In genomic region chr1:174956976-174957375, GRCh38 we compare ENCODE assay signal across 15 cellular contexts. TPM values are rescaled to one million over a fixed set of nuclear protein-coding genes. Genes with fewer than 3 reads are reported as not detected.
DNase-seq lines count a peak whose midpoint lies in the region; ATAC-seq and TF ChIP-seq lines count a peak whose summit lies in the region.
"Had no signal": no experiment of that assay in that cellular context is flagged by ENCODE, and none has a peak within 500 bp of the region (broad histone marks: within the 10 kb centered on the region; RNA-seq: fewer than 3 reads in every experiment).

No MANE protein-coding gene starts in this region.

- H3K4me3 Mint-ChIP-seq in activated naive CD4-positive, alpha-beta T cell treated with anti-CD3 and anti-CD28 coated beads, Interleukin-2, amount 10 ng/mL, durations not matched to agents 7 days and 5 days, result no peak overlapping the region
- H3K4me3 Mint-ChIP-seq in central memory CD8-positive, alpha-beta T cell, result no peak overlapping the region
- H3K4me3 Mint-ChIP-seq in endothelial cell (ENCODE audit: unreplicated experiment), result no peak overlapping the region
- H3K4me3 Mint-ChIP-seq: GM23338 had no signal

- H3K27ac ChIP-seq in coronary artery, result no peak overlapping the region
- H3K27ac ChIP-seq: SK-N-MC had no signal

- TF ChIP-seq CTCF in endothelial cell (IDR thresholded peaks at IDR 0.05; ENCODE audit: unreplicated experiment), result no peak
- no peak for TF ChIP-seq CTCF in coronary artery (IDR thresholded peaks at IDR 0.05)

- CTCF ChIA-PET in activated naive CD4-positive, alpha-beta T cell treated with anti-CD3 and anti-CD28 coated beads, Interleukin-2, amount 10 ng/mL, durations not matched to agents 7 days and 5 days (lab: Charles Lee), result no interaction called here

- H3K27ac Mint-ChIP-seq in activated naive CD4-positive, alpha-beta T cell treated with anti-CD3 and anti-CD28 coated beads, Interleukin-2, amount 10 ng/mL, durations not matched to agents 7 days and 5 days, result peak overlapping the region; percentile 60
- H3K27ac Mint-ChIP-seq in central memory CD8-positive, alpha-beta T cell (ENCODE audit: low read depth), result peak overlapping the region; percentile 81
- H3K27ac Mint-ChIP-seq in endothelial cell (ENCODE audit: unreplicated experiment), result no peak overlapping the region
- H3K27ac Mint-ChIP-seq: GM23338 had no signal

- H3K4me1 Mint-ChIP-seq in activated naive CD4-positive, alpha-beta T cell treated with anti-CD3 and anti-CD28 coated beads, Interleukin-2, amount 10 ng/mL, durations not matched to agents 7 days and 5 days, result peaks cover 33% of the 10 kb centered on the region
- H3K4me1 Mint-ChIP-seq in central memory CD8-positive, alpha-beta T cell, result peaks cover 23% of the 10 kb centered on the region
- H3K4me1 Mint-ChIP-seq in endothelial cell (ENCODE audit: unreplicated experiment), result no peaks in the 10 kb centered on the region

- H3K27me3 Mint-ChIP-seq in activated naive CD4-positive, alpha-beta T cell treated with anti-CD3 and anti-CD28 coated beads, Interleukin-2, amount 10 ng/mL, durations not matched to agents 7 days and 5 days, result no peaks in the 10 kb centered on the region
- no peaks in the 10 kb centered on the region for H3K27me3 Mint-ChIP-seq in central memory CD8-positive, alpha-beta T cell
- H3K27me3 Mint-ChIP-seq in endothelial cell (ENCODE audit: unreplicated experiment), result no peaks in the 10 kb centered on the region

- peaks cover 10% of the 10 kb centered on the region for H3K36me3 Mint-ChIP-seq in activated naive CD4-positive, alpha-beta T cell treated with anti-CD3 and anti-CD28 coated beads, Interleukin-2, amount 10 ng/mL, durations not matched to agents 7 days and 5 days
- H3K36me3 Mint-ChIP-seq in central memory CD8-positive, alpha-beta T cell (ENCODE audit: insufficient read depth), result peaks cover 8% of the 10 kb centered on the region
- no peaks in the 10 kb centered on the region for H3K36me3 Mint-ChIP-seq in endothelial cell (ENCODE audit: low read depth, unreplicated experiment)

- H3K9me3 Mint-ChIP-seq in activated naive CD4-positive, alpha-beta T cell treated with anti-CD3 and anti-CD28 coated beads, Interleukin-2, amount 10 ng/mL, durations not matched to agents 7 days and 5 days, result no peaks in the 10 kb centered on the region
- H3K9me3 Mint-ChIP-seq in central memory CD8-positive, alpha-beta T cell, result no peaks in the 10 kb centered on the region
- H3K9me3 Mint-ChIP-seq in endothelial cell (ENCODE audit: unreplicated experiment), result no peaks in the 10 kb centered on the region
- H3K9me3 Mint-ChIP-seq: GM23338 had no signal

- ATAC-seq in central memory CD8-positive, alpha-beta T cell (replicated peaks; ENCODE audit: extremely low read depth, poor library complexity, severe bottlenecking), result no peak
- ATAC-seq in HG02588 (IDR thresholded peaks at IDR 0.05; ENCODE audit: unreplicated experiment), result no peak
- ATAC-seq: GM23338, Right ventricle myocardium inferior had no signal

- DNase-seq in activated naive CD4-positive, alpha-beta T cell treated with anti-CD3 and anti-CD28 coated beads, Interleukin-2, amount 10 ng/mL, durations not matched to agents 7 days and 5 days, result no peak
- no peak for DNase-seq in activated naive CD4-positive, alpha-beta T cell (lab: John Stamatoyannopoulos, UW)
- peak; percentile 26 for DNase-seq in NCI-H526 treated with DMSO at 0.1 percent for 48 hours (lab: John Stamatoyannopoulos, UW)
- no peak for DNase-seq in central memory CD8-positive, alpha-beta T cell (ENCODE audit: low spot score in 2 of 2)
- DNase-seq in endothelial cell (ENCODE audit: low spot score), result no peak
- DNase-seq in coronary artery (ENCODE audit: low spot score), result no peak
- DNase-seq: AML-193, DND-41, KG1, NCI-H1930, NCI-H524 had no signal

- no peak overlapping the region for H3K4me3 ChIP-seq in coronary artery
- H3K4me3 ChIP-seq: GM23338, SK-N-MC had no signal

RNA-seq across cellular contexts. Expression of gene CACYBP, which starts 42.8 kb away (rescaled TPM):
- total RNA-seq in endothelial cell (ENCODE audit: unreplicated experiment), result 95.0 TPM
